In the genomic region with DNA sequence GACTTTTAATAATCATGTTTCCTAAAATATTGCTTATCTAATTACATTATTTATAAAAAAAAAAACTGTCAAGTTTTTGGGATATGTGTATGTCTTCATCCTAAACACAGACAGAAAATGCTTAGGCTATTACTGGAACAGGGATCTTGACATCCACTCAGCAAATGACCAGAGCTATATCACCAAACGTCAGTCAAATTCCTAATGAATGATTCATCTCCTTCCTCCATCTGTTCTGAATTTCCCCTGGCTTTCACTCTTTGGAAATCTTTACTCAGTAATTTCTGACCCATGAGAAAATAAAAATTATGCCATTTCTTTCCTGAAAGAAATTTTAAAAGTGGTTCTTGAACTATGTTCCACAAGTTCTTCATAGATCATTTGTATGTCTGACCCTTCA, we compare ENCODE assay signal across 12 cellular contexts.
DNase-seq lines count a peak whose midpoint lies in the region; ATAC-seq and TF ChIP-seq lines count a peak whose summit lies in the region.
"Had no signal": no experiment of that assay in that cellular context is flagged by ENCODE, and none has a peak within 500 bp of the region (broad histone marks: within the 10 kb centered on the region; RNA-seq: fewer than 3 reads in every experiment).

No MANE protein-coding gene starts in this region.

- POLR2A ChIA-PET in RWPE1 (lab: Yijun Ruan, JAX; ENCODE audit: low non-redundant PET): no interaction called here

- H3K4me1 Mint-ChIP-seq in osteocyte (ENCODE audit: unreplicated experiment): peaks cover 41% of the 10 kb centered on the region
- H3K4me1 Mint-ChIP-seq: activated naive CD4-positive, alpha-beta T cell treated with anti-CD3 and anti-CD28 coated beads, Interleukin-2, amount 10 ng/mL, durations not matched to agents 7 days and 5 days had no signal

- H3K27ac ChIP-seq in RWPE1: no peak overlapping the region

- no peaks in the 10 kb centered on the region for H3K36me3 Mint-ChIP-seq in osteocyte (ENCODE audit: unreplicated experiment)
- H3K36me3 Mint-ChIP-seq: activated naive CD4-positive, alpha-beta T cell treated with anti-CD3 and anti-CD28 coated beads, Interleukin-2, amount 10 ng/mL, durations not matched to agents 7 days and 5 days had no signal

- peaks cover 9% of the 10 kb centered on the region for H3K9me3 Mint-ChIP-seq in osteocyte (ENCODE audit: unreplicated experiment)

- CTCF ChIA-PET in RWPE1 (lab: Yijun Ruan, JAX): no interaction called here

- no peak for ATAC-seq in GM18498 (IDR thresholded peaks at IDR 0.05; ENCODE audit: unreplicated experiment)
- no peak for ATAC-seq in HG03520 (IDR thresholded peaks at IDR 0.05; ENCODE audit: unreplicated experiment)

- no peak overlapping the region for H3K4me3 ChIP-seq in epithelial cell of esophagus (ENCODE audit: low read length)

- H3K27me3 Mint-ChIP-seq in osteocyte (ENCODE audit: unreplicated experiment): no peaks in the 10 kb centered on the region
- H3K27me3 Mint-ChIP-seq: activated naive CD4-positive, alpha-beta T cell treated with anti-CD3 and anti-CD28 coated beads, Interleukin-2, amount 10 ng/mL, durations not matched to agents 7 days and 5 days had no signal

- TF ChIP-seq CTCF in RWPE1 (conservative IDR thresholded peaks at IDR 0.05; ENCODE audit: low read depth): no peak
- TF ChIP-seq CTCF in epithelial cell of esophagus (IDR thresholded peaks at IDR 0.05; ENCODE audit: insufficient read depth, low read depth, low read length, missing control alignments): no peak
- no peak for TF ChIP-seq CTCF in osteocyte (IDR thresholded peaks at IDR 0.05)

- H3K4me3 Mint-ChIP-seq in osteocyte (ENCODE audit: unreplicated experiment): no peak overlapping the region
- H3K4me3 Mint-ChIP-seq: activated naive CD4-positive, alpha-beta T cell treated with anti-CD3 and anti-CD28 coated beads, Interleukin-2, amount 10 ng/mL, durations not matched to agents 7 days and 5 days had no signal

- DNase-seq in EL: peak; percentile 51
- peak; percentile 59 for DNase-seq in RWPE1 (ENCODE audit: low spot score)
- DNase-seq in epithelial cell of esophagus (ENCODE audit: low read depth): peak; percentile 79
- no peak for DNase-seq in osteocyte (ENCODE audit: extremely low spot score, unreplicated experiment)
- no peak for DNase-seq in NOMO-1 treated with DMSO at 0.1 percent for 48 hours (lab: John Stamatoyannopoulos, UW; ENCODE audit: unreplicated experiment)
- DNase-seq in activated CD4-positive, alpha-beta T cell treated with anti-CD3 and anti-CD28 coated beads, Interleukin-2, amount 50 U/mL, for 48 hours: no peak
- DNase-seq: activated CD4-positive, alpha-beta T cell treated with anti-CD3 and anti-CD28 coated beads for 48 hours; activated naive CD4-positive, alpha-beta T cell treated with anti-CD3 and anti-CD28 coated beads, Interleukin-2, amount 10 ng/mL, durations not matched to agents 7 days and 5 days; occipital lobe; stimulated activated CD4-positive, alpha-beta T cell treated with anti-CD3 and anti-CD28 coated beads, Interleukin-2, amount 100 ng/mL, for 48 hours had no signal

- H3K27ac Mint-ChIP-seq in osteocyte (ENCODE audit: unreplicated experiment): peak overlapping the region; percentile 87
- H3K27ac Mint-ChIP-seq: activated naive CD4-positive, alpha-beta T cell treated with anti-CD3 and anti-CD28 coated beads, Interleukin-2, amount 10 ng/mL, durations not matched to agents 7 days and 5 days had no signal

Comparison
In these comparisons a context has a peak if more than half of its experiments do, and no peak if none do; other contexts are left out.
1. DNase-seq: peak in EL (single experiment), RWPE1 (single experiment) and epithelial cell of esophagus (single experiment); none in osteocyte (single experiment), NOMO-1 treated with DMSO at 0.1 percent for 48 hours (single experiment) and activated CD4-positive, alpha-beta T cell treated with anti-CD3 and anti-CD28 coated beads, Interleukin-2, amount 50 U/mL, for 48 hours (0 of 2).